8 cellular contexts compared by ENCODE assay signal in the genomic region with DNA sequence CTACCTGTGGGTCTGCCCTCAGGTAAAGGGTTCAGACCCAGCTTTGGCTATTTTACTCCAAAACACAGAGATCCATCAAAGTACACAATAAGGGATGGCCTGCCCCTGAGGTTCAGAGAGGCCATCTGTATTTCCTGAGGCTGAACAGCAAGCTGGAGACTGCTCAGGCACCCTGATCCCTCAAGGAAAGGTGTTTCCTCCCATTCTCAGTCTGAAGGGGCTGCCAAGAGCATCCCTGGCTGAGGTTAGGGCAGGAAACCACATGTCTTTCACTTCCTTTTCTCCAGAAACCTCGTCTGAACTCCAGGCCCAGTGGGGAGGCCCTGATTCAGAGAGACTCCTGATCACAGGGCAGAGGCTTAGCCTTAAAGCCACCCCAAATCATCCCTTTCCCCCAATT. TPM values are rescaled to one million over a fixed set of nuclear protein-coding genes. Genes with fewer than 3 reads are reported as not detected.
DNase-seq lines count a peak whose midpoint lies in the region; ATAC-seq and TF ChIP-seq lines count a peak whose summit lies in the region.

No MANE protein-coding gene starts in this region.

- peaks cover 19% of the 10 kb centered on the region for H3K79me2 ChIP-seq in PC-3 (ENCODE audit: low read length)

- peak overlapping the region; percentile 90 for H3K4me2 ChIP-seq in PC-3 (ENCODE audit: low read length)

- CTCF ChIA-PET in PC-3 (lab: Charles Lee), result no interaction called here

- peaks cover 12% of the 10 kb centered on the region; the same call in 1 of the 2 replicates for H3K4me1 ChIP-seq in PC-3 (ENCODE audit: insufficient read depth, low read length)
- peaks cover 16 to 42% (median 23%) of the 10 kb centered on the region in 3 donors for H3K4me1 ChIP-seq in esophagus squamous epithelium
- peaks cover 8% of the 10 kb centered on the region for H3K4me1 ChIP-seq in prostate gland (replicated peaks)

- TSS peak; percentile 43 for BruUV-seq in PC-3 (replicated peaks; lab: Mats Ljungman, UMichigan)

- H3K27me3 ChIP-seq in PC-3 (ENCODE audit: low read length), result no peaks in the 10 kb centered on the region
- no peaks in the 10 kb centered on the region for H3K27me3 ChIP-seq in esophagus squamous epithelium
- H3K27me3 ChIP-seq in prostate gland (replicated peaks; ENCODE audit: insufficient read depth), result no peaks in the 10 kb centered on the region

- H3K4me3 ChIP-seq in PC-3 (ENCODE audit: low read length) (peak overlapping the region; percentile 97), esophagus squamous epithelium (peak overlapping the region in 3 of 4 donors; percentile 60 to 88 (median 77)), prostate gland (peak overlapping the region in 1 of 2 donors; percentile 80)

- no peaks in the 10 kb centered on the region for H3K9me2 ChIP-seq in PC-3 (replicated peaks; ENCODE audit: low read length)

- intact Hi-C loops in PC-3 (cut with micrococcal nuclease), result no loop called here
- intact Hi-C loops in esophagus squamous epithelium (cut with DNase I), result no loop called here
- intact Hi-C loops in prostate gland (cut with DNase I), result loop anchor here (5.0 kb wide), 2 partner anchors 50 to 140 kb away; partner anchors contain the start of gene TMED2

- no peaks in the 10 kb centered on the region for H4K20me1 ChIP-seq in PC-3 (ENCODE audit: low read length)

- H3K36me3 ChIP-seq in PC-3 (ENCODE audit: low read depth, low read length) (no peaks in the 10 kb centered on the region), esophagus squamous epithelium (peaks cover 0 to 7% (median 0%) of the 10 kb centered on the region in 3 donors), prostate gland (no peaks in the 10 kb centered on the region)

- POLR2A ChIA-PET in PC-3 (lab: Charles Lee; ENCODE audit: unreplicated experiment), result no interaction called here

- TF ChIP-seq CTCF in PC-3 (conservative IDR thresholded peaks at IDR 0.05; ENCODE audit: low read depth, low read length) (no peak), esophagus squamous epithelium (IDR thresholded peaks at IDR 0.05) (no peak), prostate gland (IDR thresholded peaks at IDR 0.05) (no peak)

- ATAC-seq in PC-3 (no peak), HG02840 (IDR thresholded peaks at IDR 0.05; ENCODE audit: low FRiP score, unreplicated experiment) (no peak)

- no peak overlapping the region for H2AFZ ChIP-seq in PC-3 (ENCODE audit: low read length)

- TF ChIP-seq POLR2A in esophagus squamous epithelium (IDR thresholded peaks at IDR 0.05) (no peak), prostate gland (IDR thresholded peaks at IDR 0.05) (no peak)

- WGBS in esophagus squamous epithelium, 2 donors, result 0% methylated on average over 1 of the region's 1 CpG; no CpG with 5 or more reads in 1 of the 2 donors
- 8% methylated on average over 1 of the region's 1 CpG for WGBS in prostate gland

- H3K9me3 ChIP-seq in PC-3 (ENCODE audit: low read length), result no peaks in the 10 kb centered on the region
- no peaks in the 10 kb centered on the region for H3K9me3 ChIP-seq in esophagus squamous epithelium
- H3K9me3 ChIP-seq in prostate gland, result no peaks in the 10 kb centered on the region

- 0 out of 2 replicates have a peak overlapping the region, but pooled peaks have one; percentile 75 for H3K9ac ChIP-seq in PC-3 (ENCODE audit: low read length)

- DNase-seq in activated CD4-positive, alpha-beta T cell treated with anti-CD3 and anti-CD28 coated beads for 48 hours, result peak; percentile 25
- no peak for DNase-seq in activated CD4-positive, alpha-beta T cell treated with anti-CD3 and anti-CD28 coated beads for 1 hour
- DNase-seq in PC-3, result no peak
- no peak for DNase-seq in esophagus squamous epithelium (lab: John Stamatoyannopoulos, UW)
- no peak for DNase-seq in prostate gland (ENCODE audit: low spot score)
- DNase-seq in NCI-H2227 (lab: John Stamatoyannopoulos, UW; ENCODE audit: unreplicated experiment), result no peak
- DNase-seq in HuH-7 (ENCODE audit: low spot score), result no peak

- H3K27ac ChIP-seq in PC-3 (ENCODE audit: low read length), result no peak overlapping the region
- peak overlapping the region in 3 of 4 donors; percentile 76 to 95 (median 93) for H3K27ac ChIP-seq in esophagus squamous epithelium
- peak overlapping the region; percentile 40 to 70 for H3K27ac ChIP-seq in prostate gland

- H3F3A ChIP-seq in PC-3 (ENCODE audit: low read length, unreplicated experiment), result no peaks in the 10 kb centered on the region

RNA-seq across cellular contexts. Expression of gene RILPL1, which starts 1.5 kb away (rescaled TPM):
- 14.7 and 18.8 TPM in 2 replicates for total RNA-seq in PC-3 (2014; rRNA removed)
- 10 to 100 TPM in 1 of 4 donors, 1 to 10 TPM in 3; 4.6 to 14.5 (median 7.0) TPM for total RNA-seq in esophagus squamous epithelium
- total RNA-seq in prostate gland, result 10 to 100 TPM in 1 of 2 donors, 1 to 10 TPM in 1; 8.6 to 25.7 TPM

RNA-seq across cellular contexts. Expression of gene TMED2, which starts 52.3 kb away (rescaled TPM):
- total RNA-seq in PC-3 (2014; rRNA removed) (299 and 338 TPM in 2 replicates), esophagus squamous epithelium (100 to 1,000 TPM; 123 to 179 (median 146) TPM), prostate gland (100 to 1,000 TPM; 114 to 188 TPM)
